32 cellular contexts compared by ENCODE assay signal in the genomic region with DNA sequence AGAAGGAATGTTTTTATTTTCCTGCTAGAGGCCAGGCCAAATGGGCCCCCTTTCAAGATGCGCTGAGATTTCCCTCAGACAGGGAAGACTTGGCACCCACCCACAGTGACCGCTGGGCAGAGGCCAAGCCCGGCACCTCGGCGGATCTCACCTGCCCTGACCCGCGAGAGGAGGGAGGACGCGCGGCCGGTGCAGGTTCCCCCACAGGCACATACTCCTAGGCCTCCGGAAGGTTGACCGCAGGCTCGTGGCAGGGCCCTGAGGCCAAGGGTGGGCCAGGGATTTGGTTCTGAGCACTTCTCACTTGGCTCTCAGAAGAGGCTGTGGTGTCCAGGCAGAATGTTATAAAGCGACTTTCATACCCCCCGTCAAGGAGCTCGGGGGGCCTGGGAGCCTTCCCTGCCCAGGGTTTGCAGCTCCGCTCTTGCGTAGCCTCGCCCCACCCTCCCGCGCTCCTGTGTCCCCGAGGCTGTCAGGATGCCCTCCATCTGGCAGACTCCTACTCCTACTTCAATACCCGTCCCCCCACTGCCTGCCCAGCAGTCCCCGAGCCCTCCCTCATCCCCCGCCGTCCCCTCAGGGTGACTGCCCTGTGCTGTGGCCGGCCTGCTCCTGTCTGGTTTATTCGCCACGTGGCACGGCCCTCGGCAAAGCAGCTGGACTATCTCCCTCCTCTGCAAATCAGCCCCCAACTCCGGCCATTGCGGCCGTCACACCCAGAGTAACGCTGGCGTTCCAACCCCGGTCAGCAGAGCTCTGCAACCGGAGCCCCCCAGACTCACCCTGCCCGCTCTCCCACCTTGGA.
"Had no signal": no experiment of that assay in that cellular context is flagged by ENCODE, and none has a peak within 500 bp of the region (broad histone marks: within the 10 kb centered on the region; RNA-seq: fewer than 3 reads in every experiment).

No MANE protein-coding gene starts in this region.

- H3K4me3 Mint-ChIP-seq: activated CD4-positive, alpha-beta memory T cell treated with anti-CD3 and anti-CD28 coated beads for 36 hours; activated CD4-positive, alpha-beta T cell treated with anti-CD3 and anti-CD28 coated beads for 36 hours; activated CD4-positive, alpha-beta T cell treated with anti-CD3 and anti-CD28 coated beads, Interleukin-2, amount 10 ng/mL, durations not matched to agents 24 days and 14 days; activated CD8-positive, alpha-beta memory T cell treated with anti-CD3 and anti-CD28 coated beads, Interleukin-2, amount 10 ng/mL, durations not matched to agents 7 days and 5 days; activated CD8-positive, alpha-beta T cell treated with anti-CD3 and anti-CD28 coated beads, Interleukin-2, amount 10 ng/mL, durations not matched to agents 7 days and 5 days; activated naive CD4-positive, alpha-beta T cell treated with anti-CD3 and anti-CD28 coated beads, Interleukin-2, amount 10 ng/mL, durations not matched to agents 7 days and 5 days; activated naive CD8-positive, alpha-beta T cell treated with anti-CD3 and anti-CD28 coated beads, Interleukin-2, amount 10 ng/mL, durations not matched to agents 7 days and 5 days; activated T-helper 1 cell treated with anti-CD3 and anti-CD28 coated beads, Interleukin-12 subunit alpha, Interleukin-12 subunit beta, Interleukin-2, Interleukin-4 antibody, amounts not matched to agents 30 ng/mL and 10 ng/mL and 1 ng/mL, durations not matched to agents 14 hours and 24 hours and 36 hours; brain; T-helper 17 cell had no signal

- H3K27ac Mint-ChIP-seq: activated CD4-positive, alpha-beta memory T cell treated with anti-CD3 and anti-CD28 coated beads for 36 hours; activated CD4-positive, alpha-beta T cell treated with anti-CD3 and anti-CD28 coated beads for 36 hours; activated CD4-positive, alpha-beta T cell treated with anti-CD3 and anti-CD28 coated beads, Interleukin-2, amount 10 ng/mL, durations not matched to agents 24 days and 14 days; activated CD8-positive, alpha-beta memory T cell treated with anti-CD3 and anti-CD28 coated beads, Interleukin-2, amount 10 ng/mL, durations not matched to agents 7 days and 5 days; activated CD8-positive, alpha-beta T cell treated with anti-CD3 and anti-CD28 coated beads, Interleukin-2, amount 10 ng/mL, durations not matched to agents 7 days and 5 days; activated naive CD4-positive, alpha-beta T cell treated with anti-CD3 and anti-CD28 coated beads, Interleukin-2, amount 10 ng/mL, durations not matched to agents 7 days and 5 days; activated naive CD4-positive, alpha-beta T cell treated with anti-CD3 and anti-CD28 coated beads, Interleukin-2, amount 50 U/mL, for 72 hours; activated naive CD8-positive, alpha-beta T cell treated with anti-CD3 and anti-CD28 coated beads, Interleukin-2, amount 10 ng/mL, durations not matched to agents 7 days and 5 days; activated T-helper 1 cell treated with anti-CD3 and anti-CD28 coated beads, Interleukin-12 subunit alpha, Interleukin-12 subunit beta, Interleukin-2, Interleukin-4 antibody, amounts not matched to agents 30 ng/mL and 10 ng/mL and 1 ng/mL, durations not matched to agents 14 hours and 24 hours and 36 hours; brain; T-helper 17 cell had no signal

- H3K36me3 Mint-ChIP-seq: activated CD8-positive, alpha-beta memory T cell treated with anti-CD3 and anti-CD28 coated beads, Interleukin-2, amount 10 ng/mL, durations not matched to agents 7 days and 5 days; activated naive CD4-positive, alpha-beta T cell treated with anti-CD3 and anti-CD28 coated beads, Interleukin-2, amount 10 ng/mL, durations not matched to agents 7 days and 5 days; activated naive CD4-positive, alpha-beta T cell treated with anti-CD3 and anti-CD28 coated beads, Interleukin-2, amount 50 U/mL, for 72 hours had no signal

- DNase-seq: activated CD4-positive, alpha-beta memory T cell treated with anti-CD3 and anti-CD28 coated beads for 36 hours; activated CD4-positive, alpha-beta T cell treated with anti-CD3 and anti-CD28 coated beads for 36 hours; activated CD4-positive, alpha-beta T cell treated with anti-CD3 and anti-CD28 coated beads, Interleukin-2, amount 10 ng/mL, durations not matched to agents 24 days and 14 days; activated CD4-positive, CD25-positive, alpha-beta regulatory T cell; activated CD4-positive, CD25-positive, alpha-beta regulatory T cell treated with anti-CD3 and anti-CD28 coated beads, Interleukin-2, amount 50 U/mL, for 72 hours; activated CD8-positive, alpha-beta memory T cell treated with anti-CD3 and anti-CD28 coated beads, Interleukin-2, amount 10 ng/mL, durations not matched to agents 7 days and 5 days; activated CD8-positive, alpha-beta memory T cell treated with anti-CD3 and anti-CD28 coated beads, Interleukin-2, amount 50 U/mL, for 4 hours; activated CD8-positive, alpha-beta T cell treated with anti-CD3 and anti-CD28 coated beads, Interleukin-2, amount 10 ng/mL, durations not matched to agents 7 days and 5 days; activated gamma-delta T cell; activated naive CD4-positive, alpha-beta T cell; activated naive CD4-positive, alpha-beta T cell treated with anti-CD3 and anti-CD28 coated beads, Interleukin-2, amount 10 ng/mL, durations not matched to agents 7 days and 5 days; activated naive CD8-positive, alpha-beta T cell treated with anti-CD3 and anti-CD28 coated beads, Interleukin-2, amount 10 ng/mL, durations not matched to agents 7 days and 5 days; activated T-cell treated with anti-CD3 and anti-CD28 coated beads, Interleukin-2, amount 50 U/mL, for 1 hour; activated T-cell treated with anti-CD3 and anti-CD28 coated beads, Interleukin-2, amount 50 U/mL, for 48 hours; central memory CD4-positive, alpha-beta T cell; cerebellar nuclear complex; colonic mucosa; effector CD8-positive, alpha-beta T cell; esophagus squamous epithelium; foreskin melanocyte; T-helper 1 cell; T-helper 17 cell had no signal

- H3K4me1 Mint-ChIP-seq: activated CD4-positive, alpha-beta T cell treated with anti-CD3 and anti-CD28 coated beads for 36 hours; activated CD4-positive, alpha-beta T cell treated with anti-CD3 and anti-CD28 coated beads, Interleukin-2, amount 10 ng/mL, durations not matched to agents 24 days and 14 days; activated CD8-positive, alpha-beta memory T cell treated with anti-CD3 and anti-CD28 coated beads, Interleukin-2, amount 10 ng/mL, durations not matched to agents 7 days and 5 days; activated naive CD4-positive, alpha-beta T cell treated with anti-CD3 and anti-CD28 coated beads, Interleukin-2, amount 10 ng/mL, durations not matched to agents 7 days and 5 days; activated naive CD8-positive, alpha-beta T cell treated with anti-CD3 and anti-CD28 coated beads, Interleukin-2, amount 10 ng/mL, durations not matched to agents 7 days and 5 days; T-helper 17 cell had no signal

- H3K4me3 ChIP-seq: ascending aorta, breast epithelium, cardiac muscle cell, colonic mucosa, esophagus squamous epithelium, gastroesophageal sphincter had no signal

- H3K36me3 ChIP-seq: ascending aorta, breast epithelium, cardiac muscle cell, colonic mucosa, esophagus squamous epithelium, gastroesophageal sphincter had no signal

- FAIRE-seq: endometrium, endothelial cell of umbilical vein had no signal

- H3K9me3 Mint-ChIP-seq: activated CD4-positive, alpha-beta memory T cell treated with anti-CD3 and anti-CD28 coated beads for 36 hours; activated CD4-positive, alpha-beta T cell treated with anti-CD3 and anti-CD28 coated beads, Interleukin-2, amount 10 ng/mL, durations not matched to agents 24 days and 14 days; activated naive CD4-positive, alpha-beta T cell treated with anti-CD3 and anti-CD28 coated beads, Interleukin-2, amount 10 ng/mL, durations not matched to agents 7 days and 5 days; activated naive CD4-positive, alpha-beta T cell treated with anti-CD3 and anti-CD28 coated beads, Interleukin-2, amount 50 U/mL, for 72 hours; activated naive CD8-positive, alpha-beta T cell treated with anti-CD3 and anti-CD28 coated beads, Interleukin-2, amount 10 ng/mL, durations not matched to agents 7 days and 5 days; activated T-helper 1 cell treated with anti-CD3 and anti-CD28 coated beads, Interleukin-12 subunit alpha, Interleukin-12 subunit beta, Interleukin-2, Interleukin-4 antibody, amounts not matched to agents 30 ng/mL and 10 ng/mL and 1 ng/mL, durations not matched to agents 14 hours and 24 hours and 36 hours had no signal

- H3K9me3 ChIP-seq: ascending aorta, breast epithelium, colonic mucosa, esophagus squamous epithelium, gastroesophageal sphincter had no signal

- ATAC-seq: activated CD4-positive, alpha-beta T cell treated with anti-CD3 and anti-CD28 coated beads for 36 hours; activated CD8-positive, alpha-beta memory T cell treated with anti-CD3 and anti-CD28 coated beads, Interleukin-2, amount 10 ng/mL, durations not matched to agents 7 days and 5 days; activated CD8-positive, alpha-beta T cell treated with anti-CD3 and anti-CD28 coated beads, Interleukin-2, amount 10 ng/mL, durations not matched to agents 7 days and 5 days; activated naive CD4-positive, alpha-beta T cell treated with anti-CD3 and anti-CD28 coated beads, Interleukin-2, amount 50 U/mL, for 72 hours; gastroesophageal sphincter; T-helper 17 cell had no signal

- H3K27ac ChIP-seq: breast epithelium, cardiac muscle cell, colonic mucosa, epithelial cell of prostate, esophagus squamous epithelium, gastroesophageal sphincter had no signal

- H3K27me3 ChIP-seq: ascending aorta, breast epithelium, cardiac muscle cell, colonic mucosa, esophagus squamous epithelium, gastroesophageal sphincter had no signal

- H3K27me3 Mint-ChIP-seq: activated CD4-positive, alpha-beta memory T cell treated with anti-CD3 and anti-CD28 coated beads for 36 hours; activated CD4-positive, alpha-beta T cell treated with anti-CD3 and anti-CD28 coated beads for 36 hours; activated CD4-positive, alpha-beta T cell treated with anti-CD3 and anti-CD28 coated beads, Interleukin-2, amount 10 ng/mL, durations not matched to agents 24 days and 14 days; activated CD8-positive, alpha-beta memory T cell treated with anti-CD3 and anti-CD28 coated beads, Interleukin-2, amount 10 ng/mL, durations not matched to agents 7 days and 5 days; activated naive CD4-positive, alpha-beta T cell treated with anti-CD3 and anti-CD28 coated beads, Interleukin-2, amount 10 ng/mL, durations not matched to agents 7 days and 5 days; activated naive CD8-positive, alpha-beta T cell treated with anti-CD3 and anti-CD28 coated beads, Interleukin-2, amount 10 ng/mL, durations not matched to agents 7 days and 5 days; T-helper 17 cell had no signal

- H3K4me1 ChIP-seq: breast epithelium, colonic mucosa had no signal
